ENCODE assay signal across 5 cellular contexts in the genomic region with DNA sequence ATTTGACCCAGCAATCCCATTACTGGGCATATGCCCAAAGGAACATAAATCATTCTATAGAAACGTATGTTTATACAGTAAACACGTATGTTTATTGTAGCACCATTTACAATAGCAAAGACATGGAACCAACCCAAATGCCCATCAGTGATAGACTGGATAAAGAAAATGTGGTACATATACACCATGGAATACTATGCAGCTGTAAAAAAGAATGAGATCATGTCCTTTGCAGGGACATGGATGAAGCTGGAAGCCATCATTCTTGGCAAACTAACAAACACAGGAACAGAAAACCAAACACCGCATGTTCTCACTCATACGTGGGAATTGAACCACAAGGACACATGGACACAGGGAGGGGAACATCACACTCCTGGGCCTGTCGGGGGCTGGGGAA. TPM values are rescaled to one million over a fixed set of nuclear protein-coding genes. Genes with fewer than 3 reads are reported as not detected.
DNase-seq lines count a peak whose midpoint lies in the region; ATAC-seq, FAIRE-seq and TF ChIP-seq lines count a peak whose summit lies in the region.
"Not testable (repeated sequence)": the region's sequence is repeated elsewhere in the genome, so short reads cannot be mapped to it uniquely, and the experiment has no call there.

No MANE protein-coding gene starts in this region.

- POLR2A ChIA-PET in Panc1 (lab: Charles Lee) = not testable (repeated sequence)
- POLR2A ChIA-PET in K562 (lab: Yijun Ruan, JAX) = interaction anchor here (1.4 kb wide), 1 partner anchor 12 kb away, joined by 3 read pairs; no protein-coding TSS in a partner anchor

- peaks cover 84% of the 10 kb centered on the region for H3K36me3 Mint-ChIP-seq in activated T-helper 17 cell treated with anti-CD3 and anti-CD28 coated beads, Interleukin-2, amount 50 U/mL, for 72 hours (ENCODE audit: low read depth)
- H3K36me3 Mint-ChIP-seq in activated naive CD4-positive, alpha-beta T cell treated with anti-CD3 and anti-CD28 coated beads, Interleukin-2, amount 50 U/mL, for 72 hours = peaks cover 10 to 17% of the 10 kb centered on the region in 2 donors
- H3K36me3 Mint-ChIP-seq in neural crest cell (ENCODE audit: low read depth) = peaks cover 20% of the 10 kb centered on the region

- not testable (repeated sequence) for H4K20me1 ChIP-seq in K562 (replicated peaks; ENCODE audit: control insufficient read depth, insufficient read depth, low read length)

- not testable (repeated sequence) for TF ChIP-seq POLR2A in K562 (conservative IDR thresholded peaks at IDR 0.05)

- not testable (repeated sequence) for DNase-seq in Panc1 (ENCODE audit: low read depth, low spot score); activated naive CD4-positive, alpha-beta T cell treated with anti-CD3 and anti-CD28 coated beads, Interleukin-2, amount 50 U/mL, for 72 hours (ENCODE audit: low spot score in 2 of 2); K562 (ENCODE audit: extremely low read depth in 1 of 4, low spot score in 3 of 4); neural crest cell (ENCODE audit: low read depth, low spot score)

- CTCF ChIA-PET in Panc1 (lab: Charles Lee); K562 (lab: Yijun Ruan, JAX; ENCODE audit: low intra/inter-chr PET ratio): not testable (repeated sequence)

- TF ChIP-seq CTCF in Panc1 (IDR thresholded peaks at IDR 0.05); K562 (IDR thresholded peaks at IDR 0.05 in 2 of 3, conservative IDR thresholded peaks at IDR 0.05 in 1 of 3; ENCODE audit: insufficient read depth in 2 of 3, low read depth in 1 of 3, low read length in 3 of 3); neural crest cell (conservative IDR thresholded peaks at IDR 0.05): not testable (repeated sequence)

- not testable (repeated sequence) for H3K27me3 ChIP-seq in Panc1 (ENCODE audit: control insufficient read depth, insufficient read depth, low read length); K562 (ENCODE audit: control insufficient read depth in 2 of 2, insufficient read depth in 2 of 2, low read length in 2 of 2)

- H2AFZ ChIP-seq in K562 (ENCODE audit: low read depth, low read length) = not testable (repeated sequence)

- not testable (repeated sequence) for TF ChIP-seq RAD21 in K562 (CRISPR knock-in tag; conservative IDR thresholded peaks at IDR 0.05 in 1 of 2, IDR thresholded peaks at IDR 0.05 in 1 of 2)

- H3K4me1 Mint-ChIP-seq in activated T-helper 17 cell treated with anti-CD3 and anti-CD28 coated beads, Interleukin-2, amount 50 U/mL, for 72 hours = peaks cover 14% of the 10 kb centered on the region
- H3K4me1 Mint-ChIP-seq in neural crest cell = not testable (repeated sequence)

- not testable (repeated sequence) for H3K9ac ChIP-seq in K562 (ENCODE audit: insufficient read depth in 1 of 2, low read depth in 2 of 2, low read length in 2 of 2)

- H3K27me3 Mint-ChIP-seq in activated T-helper 17 cell treated with anti-CD3 and anti-CD28 coated beads, Interleukin-2, amount 50 U/mL, for 72 hours; neural crest cell (ENCODE audit: low read depth): not testable (repeated sequence)

- peaks cover 18% of the 10 kb centered on the region; the same call in 1 of the 3 replicates for H3K79me2 ChIP-seq in K562 (ENCODE audit: control insufficient read depth, insufficient read depth, low read length)

- in situ Hi-C loops in Panc1 (cut with HindIII; ENCODE audit: low pct_unique_long_range_greater_than_20kb, low sequenced_read_pairs); K562 (cut with MboI): not testable (repeated sequence)

- not testable (repeated sequence) for H3K4me3 Mint-ChIP-seq in activated T-helper 17 cell treated with anti-CD3 and anti-CD28 coated beads, Interleukin-2, amount 50 U/mL, for 72 hours; neural crest cell

- not testable (repeated sequence) for H3K27ac ChIP-seq in Panc1 (ENCODE audit: low read length); K562 (ENCODE audit: extremely low read depth, low read depth, low read length)

- WGBS in K562 (ENCODE audit: insufficient coverage, low coverage, missing lambda C conversion rate) = 94% methylated on average over 5 of the region's 5 CpGs

- H3K36me3 ChIP-seq in Panc1 (ENCODE audit: control insufficient read depth, insufficient read depth, low read length) (peaks cover 17% of the 10 kb centered on the region), K562 (ENCODE audit: control insufficient read depth, insufficient read depth, low read length) (peaks cover 77% of the 10 kb centered on the region)

- intact Hi-C loops in Panc1 (cut with micrococcal nuclease; ENCODE audit: unreplicated experiment); K562 (cut with micrococcal nuclease): not testable (repeated sequence)

- H3K4me2 ChIP-seq in K562 (ENCODE audit: insufficient read depth, low read length) = not testable (repeated sequence)

- not testable (repeated sequence) for ATAC-seq in Panc1; activated T-helper 17 cell treated with anti-CD3 and anti-CD28 coated beads, Interleukin-2, amount 50 U/mL, for 72 hours (replicated peaks); activated naive CD4-positive, alpha-beta T cell treated with anti-CD3 and anti-CD28 coated beads, Interleukin-2, amount 50 U/mL, for 72 hours; K562

- FAIRE-seq in K562 (lab: Jason Lieb, UNC) = not testable (repeated sequence)

- H3K4me1 ChIP-seq in Panc1 (ENCODE audit: control insufficient read depth, insufficient read depth, low read length); K562 (replicated peaks in 1 of 2; ENCODE audit: control insufficient read depth in 2 of 2, insufficient read depth in 2 of 2, low read length in 2 of 2): not testable (repeated sequence)

- TF ChIP-seq EP300 in K562 (IDR thresholded peaks at IDR 0.05; ENCODE audit: low read length) = not testable (repeated sequence)

- peak overlapping the region; percentile 43 for H3K27ac Mint-ChIP-seq in activated T-helper 17 cell treated with anti-CD3 and anti-CD28 coated beads, Interleukin-2, amount 50 U/mL, for 72 hours
- H3K27ac Mint-ChIP-seq in activated naive CD4-positive, alpha-beta T cell treated with anti-CD3 and anti-CD28 coated beads, Interleukin-2, amount 50 U/mL, for 72 hours = peak overlapping the region; percentile 53 to 88
- H3K27ac Mint-ChIP-seq in neural crest cell (ENCODE audit: unreplicated experiment) = peak overlapping the region; percentile 54

- not testable (repeated sequence) for H3K9me1 ChIP-seq in K562 (ENCODE audit: control insufficient read depth, insufficient read depth, low read length)

- BruUV-seq in Panc1 (replicated peaks; lab: Mats Ljungman, UMichigan) = TSS peak; percentile 36
- BruUV-seq in K562 (replicated peaks; lab: Mats Ljungman, UMichigan) = not testable (repeated sequence)

- H3K9me3 ChIP-seq in Panc1 (ENCODE audit: control insufficient read depth, insufficient read depth, low read depth, low read length); K562 (replicated peaks; ENCODE audit: control insufficient read depth, insufficient read depth, low read depth, low read length): not testable (repeated sequence)

- H3K9me3 Mint-ChIP-seq in activated T-helper 17 cell treated with anti-CD3 and anti-CD28 coated beads, Interleukin-2, amount 50 U/mL, for 72 hours; activated naive CD4-positive, alpha-beta T cell treated with anti-CD3 and anti-CD28 coated beads, Interleukin-2, amount 50 U/mL, for 72 hours; neural crest cell: not testable (repeated sequence)

- not testable (repeated sequence) for H3K4me3 ChIP-seq in Panc1 (ENCODE audit: low read depth in 2 of 2, low read length in 2 of 2); K562

TF ChIP-seq in K562, 482 proteins besides CTCF, POLR2A, EP300 and RAD21:
- peak; percentile 37 for TF ChIP-seq ZNF146 (CRISPR knock-in tag; IDR thresholded peaks at IDR 0.05; ENCODE audit: unreplicated experiment)

RNA-seq across cellular contexts. Expression of gene NAPG, which starts 13.3 kb away (rescaled TPM):
- total RNA-seq in Panc1 (2021; ENCODE audit: unreplicated experiment) (27.8 TPM), K562 (2014; rRNA removed) (31.6 and 37.1 TPM in 2 replicates), K562 (2014; rRNA removed; fragmentation: Illumina TruSeq; extraction: Trizol) (63.3 and 71.6 TPM in 2 replicates), K562 (2015; rRNA removed; fragmentation: Illumina TruSeq; extraction: Trizol) (55.1 and 61.7 TPM in 2 replicates), K562 (2021) (42.9 and 45.8 TPM in 2 replicates), neural crest cell (21.1 and 23.6 TPM in 2 replicates)
- polyA plus RNA-seq in Panc1 (2012; ENCODE audit: insufficient read length) = 11.6 TPM
- total RNA-seq in activated T-helper 17 cell treated with anti-CD3 and anti-CD28 coated beads, Interleukin-2, amount 50 U/mL, for 72 hours = 10 to 100 TPM; 30.9 to 38.0 TPM
- 10 to 100 TPM; 27.3 to 31.2 TPM for total RNA-seq in activated naive CD4-positive, alpha-beta T cell treated with anti-CD3 and anti-CD28 coated beads, Interleukin-2, amount 50 U/mL, for 72 hours
- 31.3 and 105 TPM in 2 replicates for total RNA-seq in K562 (2011; cell fraction: chromatin; rRNA removed; ENCODE audit: low replicate concordance)
- 23.2 and 26.1 TPM in 2 replicates for total RNA-seq in K562 (2011; cell fraction: nucleolus; rRNA removed)
- 51.0 and 88.7 TPM in 2 replicates for total RNA-seq in K562 (2011; cell fraction: nucleoplasm; rRNA removed)
- polyA plus RNA-seq in K562 (2011; rRNA removed) (47.3 and 55.3 TPM in 2 replicates), K562 (2014; fragmentation: Illumina TruSeq; extraction: Trizol) (34.3 and 38.2 TPM in 2 replicates), K562 (2014; fragmentation: Nextera tagmentation; extraction: Ambion mirVana) (10 to 100 TPM; 50.9 to 52.4 TPM), K562 (2014; rRNA removed) (38.6 and 39.9 TPM in 2 replicates)
- 8.8 and 19.0 TPM in 2 replicates for polyA plus RNA-seq in K562 (2011; cell fraction: cytosol; rRNA removed)
- 21.9 and 29.5 TPM in 2 replicates for polyA plus RNA-seq in K562 (2011; cell fraction: nucleus; rRNA removed)
- 23.2 and 27.2 TPM in 2 replicates for polyA plus RNA-seq in K562 (2012)
- 38.5 and 44.8 TPM in 2 replicates for polyA minus RNA-seq in K562 (2011; rRNA and poly(A)+ RNA removed)
- 15.2 and 21.4 TPM in 2 replicates for polyA minus RNA-seq in K562 (2011; cell fraction: cytosol; rRNA and poly(A)+ RNA removed)
- polyA minus RNA-seq in K562 (2011; cell fraction: nucleus; rRNA and poly(A)+ RNA removed) = 21.9 and 35.9 TPM in 2 replicates
